Comparison of ENCODE assay signal across 8 cellular contexts in the genomic region with DNA sequence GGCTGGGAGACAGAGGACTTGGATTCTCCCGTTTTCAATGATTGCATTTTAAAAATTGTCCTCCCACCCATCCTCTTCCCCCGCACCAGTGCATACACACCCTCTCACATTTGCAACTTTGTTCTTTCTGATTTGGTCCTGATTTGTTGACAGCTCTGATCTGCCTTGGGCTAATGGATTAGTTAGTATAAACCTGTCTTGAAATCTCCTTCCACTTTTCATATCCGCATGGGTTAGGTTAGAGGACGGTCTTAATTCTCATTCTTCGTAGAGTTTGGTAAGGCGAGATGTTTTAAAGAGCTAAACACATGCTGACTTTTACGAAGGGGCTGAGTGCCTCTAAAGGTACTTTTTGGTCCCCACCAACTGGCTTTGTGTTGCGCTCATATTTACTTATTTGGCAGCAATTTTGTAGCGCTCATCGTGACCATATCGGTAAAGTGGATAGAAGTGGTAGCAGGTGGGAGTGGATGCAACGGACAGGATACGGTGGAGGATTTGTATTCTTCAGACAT. TPM values are rescaled to one million over a fixed set of nuclear protein-coding genes. Genes with fewer than 3 reads are reported as not detected.
DNase-seq lines count a peak whose midpoint lies in the region; ATAC-seq and TF ChIP-seq lines count a peak whose summit lies in the region.

No MANE protein-coding gene starts in this region.

- H3K36me3 ChIP-seq in Loucy (ENCODE audit: insufficient read depth, low read length), result no peaks in the 10 kb centered on the region
- no peaks in the 10 kb centered on the region for H3K36me3 ChIP-seq in ovary

- H3K27ac ChIP-seq in ovary, result peak overlapping the region in 1 of 2 donors; percentile 85

- TF ChIP-seq EP300 in ovary (IDR thresholded peaks at IDR 0.05), result no peak

- H3K9me3 ChIP-seq in Loucy (ENCODE audit: insufficient read depth, low read depth, low read length), result no peaks in the 10 kb centered on the region
- no peaks in the 10 kb centered on the region for H3K9me3 ChIP-seq in ovary

- H3K9ac ChIP-seq in Loucy (ENCODE audit: low read depth, low read length, poor library complexity, severe bottlenecking), result peak overlapping the region; percentile 55

- 2 to 3% (median 2%) methylated on average over 13 of the region's 13 CpGs for WGBS in ovary, 3 donors

- no peaks in the 10 kb centered on the region for H3K9me2 ChIP-seq in Loucy (replicated peaks; ENCODE audit: low read depth, low read length)

- peak overlapping the region; percentile 68 for H3K4me3 ChIP-seq in Loucy (ENCODE audit: low read length, poor library complexity, severe bottlenecking)
- H3K4me3 ChIP-seq in ovary, result peak overlapping the region; percentile 74

- no peaks in the 10 kb centered on the region for H3K27me3 Mint-ChIP-seq in activated T-cell treated with anti-CD3 and anti-CD28 coated beads, Interleukin-2, amount 50 U/mL, for 4 hours (ENCODE audit: low read depth)

- no peak for TF ChIP-seq POLR2A in ovary (IDR thresholded peaks at IDR 0.05)

- H4K20me1 ChIP-seq in Loucy (ENCODE audit: insufficient read depth, low read length, poor library complexity, severe bottlenecking), result no peaks in the 10 kb centered on the region

- peak overlapping the region; percentile 48 for H3K4me2 ChIP-seq in Loucy (ENCODE audit: low read depth, low read length, poor library complexity, severe bottlenecking)

- in situ Hi-C loops in Caki2 (cut with HindIII; ENCODE audit: low pct_unique_long_range_greater_than_20kb, low sequenced_read_pairs), result no loop called here

- peak overlapping the region; percentile 56 for H2AFZ ChIP-seq in Loucy (ENCODE audit: low read length)

- TF ChIP-seq CTCF in Loucy (conservative IDR thresholded peaks at IDR 0.05; ENCODE audit: low read length), result no peak
- no peak for TF ChIP-seq CTCF in ovary (IDR thresholded peaks at IDR 0.05)

- ATAC-seq in GM21528 (IDR thresholded peaks at IDR 0.05; ENCODE audit: low FRiP score, unreplicated experiment), result peak; percentile 12
- peak; percentile 7 to 9 for ATAC-seq in activated T-cell treated with anti-CD3 and anti-CD28 coated beads, Interleukin-2, amount 50 U/mL, for 4 hours

- no peaks in the 10 kb centered on the region for H3K79me2 ChIP-seq in Loucy (ENCODE audit: insufficient read depth, low read length)

- DNase-seq in Caki2 (ENCODE audit: low read depth) (peak; percentile 61), foreskin melanocyte (peak; percentile 40), ovary (no peak), germinal center (ENCODE audit: low spot score) (no peak), NCI-H1436 (lab: John Stamatoyannopoulos, UW) (no peak)
- DNase-seq in activated T-cell treated with anti-CD3 and anti-CD28 coated beads, Interleukin-2, amount 50 U/mL, for 4 hours, result no peak

- peaks cover 35% of the 10 kb centered on the region for H3K4me1 Mint-ChIP-seq in activated T-cell treated with anti-CD3 and anti-CD28 coated beads, Interleukin-2, amount 50 U/mL, for 4 hours (ENCODE audit: low read depth)

- H3K4me1 ChIP-seq in Loucy (ENCODE audit: insufficient read depth, low read length, poor library complexity, severe bottlenecking) (peaks cover 29% of the 10 kb centered on the region), ovary (ENCODE audit: insufficient read depth) (no peaks in the 10 kb centered on the region)

- peak overlapping the region; percentile 96 for H3K4me3 Mint-ChIP-seq in activated T-cell treated with anti-CD3 and anti-CD28 coated beads, Interleukin-2, amount 50 U/mL, for 4 hours

- H3K27me3 ChIP-seq in Loucy (ENCODE audit: insufficient read depth, low read length, poor library complexity, severe bottlenecking) (no peaks in the 10 kb centered on the region), ovary (no peaks in the 10 kb centered on the region)

- H3K9me3 Mint-ChIP-seq in activated T-cell treated with anti-CD3 and anti-CD28 coated beads, Interleukin-2, amount 50 U/mL, for 4 hours, result peaks cover 7% of the 10 kb centered on the region

- intact Hi-C loops in ovary (cut with DNase I), result no loop called here

- H3F3A ChIP-seq in Loucy (ENCODE audit: low read depth), result no peaks in the 10 kb centered on the region

- H3K36me3 Mint-ChIP-seq in activated T-cell treated with anti-CD3 and anti-CD28 coated beads, Interleukin-2, amount 50 U/mL, for 4 hours (ENCODE audit: insufficient read depth), result peaks cover 4% of the 10 kb centered on the region

RNA-seq across cellular contexts. Expression of gene AHR, which starts 1.1 kb away (rescaled TPM):
- 27.5 and 36.1 TPM in 2 replicates for total RNA-seq in Caki2 (2014; rRNA removed; shearing (Covaris generic); ENCODE audit: low replicate concordance)
- 10 to 100 TPM; 41.9 to 60.0 (median 46.6) TPM for total RNA-seq in activated T-cell treated with anti-CD3 and anti-CD28 coated beads, Interleukin-2, amount 50 U/mL, for 4 hours
- total RNA-seq in ovary, result 100 to 1,000 TPM in 1 of 7 donors, 10 to 100 TPM in 6; 20.5 to 105 (median 45.5) TPM
- polyA plus RNA-seq in ovary, result 10 to 100 TPM in 1 of 2 donors, 1 to 10 TPM in 1; 9.7 to 35.0 TPM

Comparison
In these comparisons a context has a peak if more than half of its experiments do, and no peak if none do; other contexts are left out.
1. DNase-seq: peak in Caki2 (single experiment) and foreskin melanocyte (single experiment); none in activated T-cell treated with anti-CD3 and anti-CD28 coated beads, Interleukin-2, amount 50 U/mL, for 4 hours (single experiment), ovary (0 of 5), germinal center (single experiment) and NCI-H1436 (single experiment).